Comparison of ENCODE assay signal across 8 cellular contexts in genomic region chr2:43576983-43577892, GRCh38. TPM values are rescaled to one million over a fixed set of nuclear protein-coding genes. Genes with fewer than 3 reads are reported as not detected.
DNase-seq lines count a peak whose midpoint lies in the region; ATAC-seq and TF ChIP-seq lines count a peak whose summit lies in the region.

No MANE protein-coding gene starts in this region.

- H3K4me2 ChIP-seq in OCI-LY1 (ENCODE audit: low read length) = no peak overlapping the region

- H4K20me1 ChIP-seq in OCI-LY1 (ENCODE audit: insufficient read depth, low read length) = no peaks in the 10 kb centered on the region

- H3K36me3 ChIP-seq in OCI-LY1 (ENCODE audit: insufficient read depth, low read length) = peaks cover 86% of the 10 kb centered on the region
- H3K36me3 ChIP-seq in lower lobe of right lung = peaks cover 93% of the 10 kb centered on the region

- no peaks in the 10 kb centered on the region for H3F3A ChIP-seq in OCI-LY1 (ENCODE audit: insufficient read depth, low read length)

- no peaks in the 10 kb centered on the region for H3K79me2 ChIP-seq in OCI-LY1 (ENCODE audit: insufficient read depth, low read length)

- H3K9me3 ChIP-seq in OCI-LY1 (ENCODE audit: low read length) (no peaks in the 10 kb centered on the region), lower lobe of right lung (no peaks in the 10 kb centered on the region)

- DNase-seq in DMS 273 (lab: John Stamatoyannopoulos, UW; ENCODE audit: unreplicated experiment) = peak; percentile 55
- peak; percentile 77 for DNase-seq in HCEC 1CT
- DNase-seq in choroid plexus epithelial cell (ENCODE audit: low read depth) = peak; percentile 89
- DNase-seq in lower lobe of right lung = no peak
- DNase-seq in HK-2 (ENCODE audit: unreplicated experiment) = no peak

- TF ChIP-seq CTCF in OCI-LY1 (IDR thresholded peaks at IDR 0.05; ENCODE audit: low read length) = peak; percentile 74
- TF ChIP-seq CTCF in choroid plexus epithelial cell (conservative IDR thresholded peaks at IDR 0.05; ENCODE audit: low read depth, low read length) = peak; percentile 83
- peak; percentile 74 for TF ChIP-seq CTCF in lower lobe of right lung (IDR thresholded peaks at IDR 0.05)

- H3K4me3 ChIP-seq in OCI-LY1 (ENCODE audit: low read depth, low read length, poor library complexity, severe bottlenecking) = no peak overlapping the region
- H3K4me3 ChIP-seq in choroid plexus epithelial cell (ENCODE audit: low read depth, low read length) = no peak overlapping the region
- H3K4me3 ChIP-seq in lower lobe of right lung = no peak overlapping the region

- H3K4me1 ChIP-seq in OCI-LY1 (ENCODE audit: insufficient read depth, low read length, severe bottlenecking) (no peaks in the 10 kb centered on the region), lower lobe of right lung (peaks cover 6% of the 10 kb centered on the region)

- H3K9ac ChIP-seq in OCI-LY1 (ENCODE audit: low read length) = no peak overlapping the region

- ATAC-seq in lower lobe of right lung = peak in 1 of 2 donors; percentile 49
- ATAC-seq in HG02970 (IDR thresholded peaks at IDR 0.05; ENCODE audit: low FRiP score, unreplicated experiment) = no peak
- ATAC-seq in GM21717 (IDR thresholded peaks at IDR 0.05; ENCODE audit: unreplicated experiment) = no peak

- H3K27me3 ChIP-seq in OCI-LY1 (ENCODE audit: insufficient read depth, low read length) (no peaks in the 10 kb centered on the region), lower lobe of right lung (ENCODE audit: low read depth) (no peaks in the 10 kb centered on the region)

- H3K27ac ChIP-seq in OCI-LY1 (ENCODE audit: low read depth, low read length, poor library complexity, severe bottlenecking) (no peak overlapping the region), lower lobe of right lung (no peak overlapping the region)

- no peak overlapping the region for H2AFZ ChIP-seq in OCI-LY1 (ENCODE audit: low read length)

- intact Hi-C loops in lower lobe of right lung (cut with DNase I) = no loop called here

- H3K9me2 ChIP-seq in OCI-LY1 (ENCODE audit: low read depth, low read length) = no peaks in the 10 kb centered on the region

RNA-seq across cellular contexts. Expression of gene THADA, which starts 18.6 kb away (rescaled TPM):
- 41.2 TPM for total RNA-seq in lower lobe of right lung

RNA-seq across cellular contexts. Expression of gene PLEKHH2, which starts 59.8 kb away (rescaled TPM):
- total RNA-seq in lower lobe of right lung = 42.0 TPM

Comparison
In these comparisons a context has a peak if more than half of its experiments do, and no peak if none do; other contexts are left out.
1. DNase-seq: peak in DMS 273 (single experiment), HCEC 1CT (single experiment) and choroid plexus epithelial cell (single experiment); none in lower lobe of right lung (single experiment) and HK-2 (single experiment).
2. Peak in every context shown above with its lines, with median percentiles within 50 percentile points of each other: CTCF ChIP-seq.